ENCODE assay signal across 14 cellular contexts in the genomic region with DNA sequence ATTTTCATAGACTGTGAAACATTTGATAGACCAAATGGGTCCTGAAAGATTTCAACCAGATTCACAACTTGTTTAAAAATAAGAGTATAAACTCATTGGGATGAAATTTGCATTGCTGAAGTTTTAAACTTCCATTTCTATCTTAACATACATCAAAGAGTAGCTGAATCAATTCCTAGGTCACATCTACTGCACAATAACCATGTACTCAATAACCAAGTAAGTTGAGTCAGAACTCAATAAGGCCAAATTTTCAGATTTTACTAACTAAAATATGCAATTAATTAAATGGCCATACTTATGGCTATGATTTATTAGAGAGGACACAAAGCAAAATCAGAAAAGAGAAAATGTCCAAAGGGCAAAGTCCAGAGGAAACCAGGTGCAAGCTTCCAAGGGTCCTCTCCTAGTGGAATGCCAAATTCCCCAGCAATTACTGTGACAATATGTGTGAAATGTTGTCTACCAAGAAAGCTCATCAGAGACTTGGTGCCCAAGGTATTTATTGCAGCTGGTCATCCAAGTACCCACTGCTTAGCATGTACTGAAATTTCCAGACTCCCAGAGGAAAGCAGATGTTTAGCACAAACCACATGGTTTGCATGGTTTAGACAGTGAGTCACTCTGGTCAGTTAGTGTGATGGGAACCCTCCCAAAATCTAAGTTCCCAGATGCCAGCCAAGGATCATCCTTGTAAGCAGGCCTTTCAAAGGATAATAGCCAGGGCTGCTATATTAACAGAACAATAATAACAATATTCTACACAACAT.
DNase-seq lines count a peak whose midpoint lies in the region; ATAC-seq, FAIRE-seq and TF ChIP-seq lines count a peak whose summit lies in the region.
"Had no signal": no experiment of that assay in that cellular context is flagged by ENCODE, and none has a peak within 500 bp of the region (broad histone marks: within the 10 kb centered on the region; RNA-seq: fewer than 3 reads in every experiment).

No MANE protein-coding gene starts in this region.

- no peak overlapping the region for H2AK5ac ChIP-seq in mesenchymal stem cell (ENCODE audit: low read length, severe bottlenecking)

- no peaks in the 10 kb centered on the region for H3K79me1 ChIP-seq in mesenchymal stem cell (replicated peaks; ENCODE audit: low read length, poor library complexity, severe bottlenecking)

- FAIRE-seq in bronchial epithelial cell (lab: Jason Lieb, UNC): no peak
- FAIRE-seq: endothelial cell of umbilical vein had no signal

- H3K4me3 ChIP-seq in AG10803 (ENCODE audit: low read length): no peak overlapping the region
- H3K4me3 ChIP-seq in MG63: no peak overlapping the region
- no peak overlapping the region for H3K4me3 ChIP-seq in bronchial epithelial cell (ENCODE audit: low read depth, low read length)
- H3K4me3 ChIP-seq in mesenchymal stem cell (ENCODE audit: insufficient read depth in 1 of 2, low read depth in 1 of 2, low read length in 2 of 2): no peak overlapping the region

- no peaks in the 10 kb centered on the region for H3K27me3 ChIP-seq in MG63
- no peaks in the 10 kb centered on the region for H3K27me3 ChIP-seq in bronchial epithelial cell (ENCODE audit: control insufficient read depth, insufficient read depth, low read length)
- H3K27me3 ChIP-seq in mesenchymal stem cell (ENCODE audit: control insufficient read depth in 1 of 2, insufficient read depth in 1 of 2, low read length in 2 of 2): no peaks in the 10 kb centered on the region

- H3K18ac ChIP-seq in mesenchymal stem cell (ENCODE audit: low read depth in 1 of 2, low read length in 2 of 2): no peak overlapping the region

- H3K4me1 ChIP-seq in mesenchymal stem cell (ENCODE audit: control insufficient read depth, insufficient read depth, low read depth, low read length): peaks cover 2% of the 10 kb centered on the region

- peak overlapping the region; percentile 41 for H3K27ac ChIP-seq in mesenchymal stem cell (ENCODE audit: low read length, poor library complexity, severe bottlenecking)

- H4K8ac ChIP-seq in mesenchymal stem cell (ENCODE audit: low read length): no peak overlapping the region

- H3K14ac ChIP-seq in mesenchymal stem cell (ENCODE audit: low read length in 2 of 2): no peak overlapping the region

- no peak overlapping the region for H2BK120ac ChIP-seq in mesenchymal stem cell (ENCODE audit: low read depth, low read length)

- H3K4me2 ChIP-seq in mesenchymal stem cell (ENCODE audit: low read length, poor library complexity, severe bottlenecking): no peak overlapping the region

- TF ChIP-seq CTCF in AG10803 (conservative IDR thresholded peaks at IDR 0.05; ENCODE audit: low read length): no peak
- no peak for TF ChIP-seq CTCF in bronchial epithelial cell (IDR thresholded peaks at IDR 0.05; ENCODE audit: insufficient read depth, low read length, severe bottlenecking)

- H2BK15ac ChIP-seq in mesenchymal stem cell (ENCODE audit: low read depth, poor library complexity, severe bottlenecking): no peak overlapping the region

- H3K9me3 ChIP-seq in MG63 (peaks cover 8% of the 10 kb centered on the region), mesenchymal stem cell (ENCODE audit: control insufficient read depth, low read length) (no peaks in the 10 kb centered on the region)

- no peak overlapping the region for H3K4ac ChIP-seq in mesenchymal stem cell (ENCODE audit: low read depth in 1 of 2, low read length in 2 of 2)

- H3K36me3 ChIP-seq in MG63 (0 out of 2 replicates have a peak, but pooled peaks cover 3% of the 10 kb centered on the region), bronchial epithelial cell (ENCODE audit: control insufficient read depth, insufficient read depth, low read length) (no peaks in the 10 kb centered on the region), mesenchymal stem cell (ENCODE audit: control insufficient read depth in 1 of 2, insufficient read depth in 2 of 2, low read depth in 1 of 2, low read length in 2 of 2) (no peaks in the 10 kb centered on the region)

- H2BK5ac ChIP-seq in mesenchymal stem cell (ENCODE audit: low read depth, low read length, poor library complexity, severe bottlenecking): no peak overlapping the region

- H4K91ac ChIP-seq in mesenchymal stem cell (ENCODE audit: low read length): no peak overlapping the region

- no peak overlapping the region for H2AFZ ChIP-seq in mesenchymal stem cell (ENCODE audit: low read depth, low read length)

- no peak overlapping the region for H3K9ac ChIP-seq in mesenchymal stem cell (ENCODE audit: low read length)

- no peak overlapping the region for H3K23ac ChIP-seq in mesenchymal stem cell (ENCODE audit: low read length in 2 of 2)

- peak; percentile 97 for DNase-seq in AG10803 (ENCODE audit: low read depth)
- peak; percentile 74 for DNase-seq in MG63
- DNase-seq in bronchial epithelial cell (ENCODE audit: low read depth): peak; percentile 35
- DNase-seq in mesenchymal stem cell: peak; percentile 58
- no peak for DNase-seq in cerebellar cortex (ENCODE audit: low spot score)
- no peak for DNase-seq in DMS 273 treated with DMSO at 0.1 percent for 48 hours (lab: John Stamatoyannopoulos, UW)
- DNase-seq in KG1 (lab: John Stamatoyannopoulos, UW): no peak
- DNase-seq: aorta; CD4-positive, alpha-beta memory T cell; NCI-H345 had no signal

- H2BK12ac ChIP-seq in mesenchymal stem cell (ENCODE audit: low read length in 2 of 2): no peak overlapping the region

- ATAC-seq in HG02763 (IDR thresholded peaks at IDR 0.05; ENCODE audit: unreplicated experiment): no peak
- ATAC-seq: HCT116, WTC11 had no signal

Comparison
In these comparisons a context has a peak if more than half of its experiments do, and no peak if none do; other contexts are left out.
1. DNase-seq: peak in AG10803 (single experiment), MG63 (single experiment), bronchial epithelial cell (single experiment) and mesenchymal stem cell (single experiment); none in cerebellar cortex (single experiment), DMS 273 treated with DMSO at 0.1 percent for 48 hours (single experiment) and KG1 (single experiment).